In the genomic region with DNA sequence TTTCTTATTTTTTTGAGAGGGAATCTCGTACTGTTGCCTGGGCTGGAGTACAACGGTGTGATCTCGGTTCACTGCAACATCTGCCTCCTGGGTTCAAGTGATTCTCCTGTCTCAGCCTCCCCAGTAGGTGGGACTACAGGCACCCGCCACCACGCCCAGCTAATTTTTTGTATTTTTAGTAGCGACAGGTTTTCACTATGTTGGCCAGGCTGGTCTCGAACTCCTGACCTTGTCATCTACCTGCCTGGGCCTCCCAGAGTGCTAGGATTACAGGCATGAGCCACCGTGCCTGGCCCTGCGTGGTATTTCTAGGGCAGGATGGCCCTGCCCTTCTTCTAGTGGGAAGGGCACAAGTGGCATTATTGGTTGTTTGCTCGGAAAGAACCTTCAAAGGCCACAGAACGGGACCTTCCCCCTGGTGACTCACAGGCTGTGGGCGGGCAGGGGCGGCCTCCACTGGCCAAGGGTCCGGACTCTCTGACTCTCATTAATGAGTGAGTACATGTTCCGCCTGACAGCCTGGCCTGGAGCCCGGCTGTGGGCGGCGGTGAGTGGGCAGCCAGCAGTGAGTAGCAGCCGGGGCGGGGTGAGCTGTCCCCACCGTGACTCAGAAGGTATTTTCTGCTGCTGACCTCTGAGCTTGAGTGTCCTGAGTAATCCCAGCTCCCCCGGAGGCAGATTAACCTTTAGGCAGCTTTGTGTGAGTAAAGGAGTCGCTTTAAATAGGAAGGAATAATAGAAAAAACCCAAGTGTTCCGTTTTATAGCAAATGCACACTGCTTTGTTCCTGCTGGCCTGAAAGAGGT, we compare ENCODE assay signal across 1 cellular context.
TF ChIP-seq lines count a peak whose summit lies in the region.

No MANE protein-coding gene starts in this region.

TF ChIP-seq in K562, 482 proteins besides CTCF, POLR2A, EP300 and RAD21 (continued from another document):
- TF ChIP-seq TCF7 (IDR thresholded peaks at IDR 0.05; ENCODE audit: borderline replicate concordance) (0 out of 2 replicates have a peak, but pooled peaks have one; percentile 14), XRCC3 (IDR thresholded peaks at IDR 0.05) (no peak), EP400 (IDR thresholded peaks at IDR 0.05) (peak; percentile 41; the same call in 1 of the 2 replicates), NCOR1 (IDR thresholded peaks at IDR 0.05) (peak; percentile 72), CBFA2T2 (conservative IDR thresholded peaks at IDR 0.05) (0 out of 2 replicates have a peak, but pooled peaks have one; percentile 15), FOXK2 (conservative IDR thresholded peaks at IDR 0.05 in 1 of 2, IDR thresholded peaks at IDR 0.05 in 1 of 2; ENCODE audit: low read depth in 2 of 2) (0 out of 4 replicates have a peak, but pooled peaks of 1 of the 2 experiments have one; percentile 14), CBX1 (IDR thresholded peaks at IDR 0.05; ENCODE audit: low read depth) (0 out of 2 replicates have a peak, but pooled peaks have one; percentile 25), MED1 (CRISPR knock-in tag; IDR thresholded peaks at IDR 0.05; ENCODE audit: borderline replicate concordance) (no peak), ZC3H8 (IDR thresholded peaks at IDR 0.05) (no peak), HOXB6 (CRISPR knock-in tag; IDR thresholded peaks at IDR 0.05; ENCODE audit: borderline replicate concordance) (no peak), ZNF165 (CRISPR knock-in tag; IDR thresholded peaks at IDR 0.05; ENCODE audit: borderline replicate concordance) (no peak), SRSF9 (IDR thresholded peaks at IDR 0.05; ENCODE audit: borderline replicate concordance, low read depth, low read length) (no peak), NFIX (CRISPR knock-in tag; IDR thresholded peaks at IDR 0.05; ENCODE audit: low read depth) (no peak), TCF3 (CRISPR knock-in tag; IDR thresholded peaks at IDR 0.05) (peak; percentile 45; the same call in 1 of the 2 replicates), BRF1 (IDR thresholded peaks at IDR 0.05; ENCODE audit: borderline replicate concordance, extremely low read depth, insufficient read length) (no peak), DDX20 (tag; IDR thresholded peaks at IDR 0.05; ENCODE audit: low read depth) (no peak), ZNF444 (CRISPR knock-in tag; IDR thresholded peaks at IDR 0.05) (no peak), ZNF239 (CRISPR knock-in tag; IDR thresholded peaks at IDR 0.05) (no peak), CBFA2T3 (IDR thresholded peaks at IDR 0.05) (peak; percentile 61), CHD2 (IDR thresholded peaks at IDR 0.05; ENCODE audit: low read depth, low read length) (no peak), E2F3 (CRISPR knock-in tag; IDR thresholded peaks at IDR 0.05) (no peak), COPS2 (conservative IDR thresholded peaks at IDR 0.05) (no peak)
- TF ChIP-seq, protein P1, sequence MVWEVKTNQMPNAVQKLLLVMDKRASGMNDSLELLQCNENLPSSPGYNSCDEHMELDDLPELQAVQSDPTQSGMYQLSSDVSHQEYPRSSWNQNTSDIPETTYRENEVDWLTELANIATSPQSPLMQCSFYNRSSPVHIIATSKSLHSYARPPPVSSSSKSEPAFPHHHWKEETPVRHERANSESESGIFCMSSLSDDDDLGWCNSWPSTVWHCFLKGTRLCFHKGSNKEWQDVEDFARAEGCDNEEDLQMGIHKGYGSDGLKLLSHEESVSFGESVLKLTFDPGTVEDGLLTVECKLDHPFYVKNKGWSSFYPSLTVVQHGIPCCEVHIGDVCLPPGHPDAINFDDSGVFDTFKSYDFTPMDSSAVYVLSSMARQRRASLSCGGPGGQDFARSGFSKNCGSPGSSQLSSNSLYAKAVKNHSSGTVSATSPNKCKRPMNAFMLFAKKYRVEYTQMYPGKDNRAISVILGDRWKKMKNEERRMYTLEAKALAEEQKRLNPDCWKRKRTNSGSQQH (CRISPR knock-in tag; IDR thresholded peaks at IDR 0.05) = no peak
- TF ChIP-seq, protein P2, sequence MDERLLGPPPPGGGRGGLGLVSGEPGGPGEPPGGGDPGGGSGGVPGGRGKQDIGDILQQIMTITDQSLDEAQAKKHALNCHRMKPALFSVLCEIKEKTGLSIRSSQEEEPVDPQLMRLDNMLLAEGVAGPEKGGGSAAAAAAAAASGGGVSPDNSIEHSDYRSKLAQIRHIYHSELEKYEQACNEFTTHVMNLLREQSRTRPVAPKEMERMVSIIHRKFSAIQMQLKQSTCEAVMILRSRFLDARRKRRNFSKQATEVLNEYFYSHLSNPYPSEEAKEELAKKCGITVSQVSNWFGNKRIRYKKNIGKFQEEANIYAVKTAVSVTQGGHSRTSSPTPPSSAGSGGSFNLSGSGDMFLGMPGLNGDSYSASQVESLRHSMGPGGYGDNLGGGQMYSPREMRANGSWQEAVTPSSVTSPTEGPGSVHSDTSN (CRISPR knock-in tag; IDR thresholded peaks at IDR 0.05; ENCODE audit: low read depth) = 0 out of 2 replicates have a peak, but pooled peaks have one; percentile 9
- TF ChIP-seq, protein P2 (tag; conservative IDR thresholded peaks at IDR 0.05; ENCODE audit: low read depth) = peak; percentile 83
- TF ChIP-seq, protein P3, sequence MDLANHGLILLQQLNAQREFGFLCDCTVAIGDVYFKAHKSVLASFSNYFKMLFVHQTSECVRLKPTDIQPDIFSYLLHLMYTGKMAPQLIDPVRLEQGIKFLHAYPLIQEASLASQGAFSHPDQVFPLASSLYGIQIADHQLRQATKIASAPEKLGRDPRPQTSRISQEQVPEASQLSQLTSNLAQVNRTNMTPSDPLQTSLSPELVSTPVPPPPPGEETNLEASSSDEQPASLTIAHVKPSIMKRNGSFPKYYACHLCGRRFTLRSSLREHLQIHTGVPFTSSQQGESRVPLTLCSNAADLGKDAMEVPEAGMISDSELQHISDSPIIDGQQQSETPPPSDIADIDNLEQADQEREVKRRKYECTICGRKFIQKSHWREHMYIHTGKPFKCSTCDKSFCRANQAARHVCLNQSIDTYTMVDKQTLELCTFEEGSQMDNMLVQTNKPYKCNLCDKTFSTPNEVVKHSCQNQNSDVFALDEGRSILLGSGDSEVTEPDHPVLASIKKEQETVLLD (IDR thresholded peaks at IDR 0.05) = peak; percentile 32; the same call in 1 of the 2 replicates
- TF ChIP-seq, protein P4, sequence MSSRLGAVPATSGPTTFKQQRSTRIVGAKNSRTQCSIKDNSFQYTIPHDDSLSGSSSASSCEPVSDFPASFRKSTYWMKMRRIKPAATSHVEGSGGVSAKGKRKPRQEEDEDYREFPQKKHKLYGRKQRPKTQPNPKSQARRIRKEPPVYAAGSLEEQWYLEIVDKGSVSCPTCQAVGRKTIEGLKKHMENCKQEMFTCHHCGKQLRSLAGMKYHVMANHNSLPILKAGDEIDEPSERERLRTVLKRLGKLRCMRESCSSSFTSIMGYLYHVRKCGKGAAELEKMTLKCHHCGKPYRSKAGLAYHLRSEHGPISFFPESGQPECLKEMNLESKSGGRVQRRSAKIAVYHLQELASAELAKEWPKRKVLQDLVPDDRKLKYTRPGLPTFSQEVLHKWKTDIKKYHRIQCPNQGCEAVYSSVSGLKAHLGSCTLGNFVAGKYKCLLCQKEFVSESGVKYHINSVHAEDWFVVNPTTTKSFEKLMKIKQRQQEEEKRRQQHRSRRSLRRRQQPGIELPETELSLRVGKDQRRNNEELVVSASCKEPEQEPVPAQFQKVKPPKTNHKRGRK (tag; IDR thresholded peaks at IDR 0.05) = no peak
- TF ChIP-seq, protein P5, sequence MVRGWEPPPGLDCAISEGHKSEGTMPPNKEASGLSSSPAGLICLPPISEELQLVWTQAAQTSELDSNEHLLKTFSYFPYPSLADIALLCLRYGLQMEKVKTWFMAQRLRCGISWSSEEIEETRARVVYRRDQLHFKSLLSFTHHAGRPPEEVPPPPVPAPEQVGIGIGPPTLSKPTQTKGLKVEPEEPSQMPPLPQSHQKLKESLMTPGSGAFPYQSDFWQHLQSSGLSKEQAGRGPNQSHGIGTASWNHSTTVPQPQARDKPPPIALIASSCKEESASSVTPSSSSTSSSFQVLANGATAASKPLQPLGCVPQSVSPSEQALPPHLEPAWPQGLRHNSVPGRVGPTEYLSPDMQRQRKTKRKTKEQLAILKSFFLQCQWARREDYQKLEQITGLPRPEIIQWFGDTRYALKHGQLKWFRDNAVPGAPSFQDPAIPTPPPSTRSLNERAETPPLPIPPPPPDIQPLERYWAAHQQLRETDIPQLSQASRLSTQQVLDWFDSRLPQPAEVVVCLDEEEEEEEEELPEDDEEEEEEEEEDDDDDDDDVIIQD (CRISPR knock-in tag; IDR thresholded peaks at IDR 0.05) = no peak
- TF ChIP-seq, protein P6, sequence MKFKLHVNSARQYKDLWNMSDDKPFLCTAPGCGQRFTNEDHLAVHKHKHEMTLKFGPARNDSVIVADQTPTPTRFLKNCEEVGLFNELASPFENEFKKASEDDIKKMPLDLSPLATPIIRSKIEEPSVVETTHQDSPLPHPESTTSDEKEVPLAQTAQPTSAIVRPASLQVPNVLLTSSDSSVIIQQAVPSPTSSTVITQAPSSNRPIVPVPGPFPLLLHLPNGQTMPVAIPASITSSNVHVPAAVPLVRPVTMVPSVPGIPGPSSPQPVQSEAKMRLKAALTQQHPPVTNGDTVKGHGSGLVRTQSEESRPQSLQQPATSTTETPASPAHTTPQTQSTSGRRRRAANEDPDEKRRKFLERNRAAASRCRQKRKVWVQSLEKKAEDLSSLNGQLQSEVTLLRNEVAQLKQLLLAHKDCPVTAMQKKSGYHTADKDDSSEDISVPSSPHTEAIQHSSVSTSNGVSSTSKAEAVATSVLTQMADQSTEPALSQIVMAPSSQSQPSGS (CRISPR knock-in tag; IDR thresholded peaks at IDR 0.05) = no peak
- TF ChIP-seq, protein P7, sequence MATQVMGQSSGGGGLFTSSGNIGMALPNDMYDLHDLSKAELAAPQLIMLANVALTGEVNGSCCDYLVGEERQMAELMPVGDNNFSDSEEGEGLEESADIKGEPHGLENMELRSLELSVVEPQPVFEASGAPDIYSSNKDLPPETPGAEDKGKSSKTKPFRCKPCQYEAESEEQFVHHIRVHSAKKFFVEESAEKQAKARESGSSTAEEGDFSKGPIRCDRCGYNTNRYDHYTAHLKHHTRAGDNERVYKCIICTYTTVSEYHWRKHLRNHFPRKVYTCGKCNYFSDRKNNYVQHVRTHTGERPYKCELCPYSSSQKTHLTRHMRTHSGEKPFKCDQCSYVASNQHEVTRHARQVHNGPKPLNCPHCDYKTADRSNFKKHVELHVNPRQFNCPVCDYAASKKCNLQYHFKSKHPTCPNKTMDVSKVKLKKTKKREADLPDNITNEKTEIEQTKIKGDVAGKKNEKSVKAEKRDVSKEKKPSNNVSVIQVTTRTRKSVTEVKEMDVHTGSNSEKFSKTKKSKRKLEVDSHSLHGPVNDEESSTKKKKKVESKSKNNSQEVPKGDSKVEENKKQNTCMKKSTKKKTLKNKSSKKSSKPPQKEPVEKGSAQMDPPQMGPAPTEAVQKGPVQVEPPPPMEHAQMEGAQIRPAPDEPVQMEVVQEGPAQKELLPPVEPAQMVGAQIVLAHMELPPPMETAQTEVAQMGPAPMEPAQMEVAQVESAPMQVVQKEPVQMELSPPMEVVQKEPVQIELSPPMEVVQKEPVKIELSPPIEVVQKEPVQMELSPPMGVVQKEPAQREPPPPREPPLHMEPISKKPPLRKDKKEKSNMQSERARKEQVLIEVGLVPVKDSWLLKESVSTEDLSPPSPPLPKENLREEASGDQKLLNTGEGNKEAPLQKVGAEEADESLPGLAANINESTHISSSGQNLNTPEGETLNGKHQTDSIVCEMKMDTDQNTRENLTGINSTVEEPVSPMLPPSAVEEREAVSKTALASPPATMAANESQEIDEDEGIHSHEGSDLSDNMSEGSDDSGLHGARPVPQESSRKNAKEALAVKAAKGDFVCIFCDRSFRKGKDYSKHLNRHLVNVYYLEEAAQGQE (CRISPR knock-in tag; IDR thresholded peaks at IDR 0.05; ENCODE audit: low read depth) = no peak
- TF ChIP-seq, protein P8, sequence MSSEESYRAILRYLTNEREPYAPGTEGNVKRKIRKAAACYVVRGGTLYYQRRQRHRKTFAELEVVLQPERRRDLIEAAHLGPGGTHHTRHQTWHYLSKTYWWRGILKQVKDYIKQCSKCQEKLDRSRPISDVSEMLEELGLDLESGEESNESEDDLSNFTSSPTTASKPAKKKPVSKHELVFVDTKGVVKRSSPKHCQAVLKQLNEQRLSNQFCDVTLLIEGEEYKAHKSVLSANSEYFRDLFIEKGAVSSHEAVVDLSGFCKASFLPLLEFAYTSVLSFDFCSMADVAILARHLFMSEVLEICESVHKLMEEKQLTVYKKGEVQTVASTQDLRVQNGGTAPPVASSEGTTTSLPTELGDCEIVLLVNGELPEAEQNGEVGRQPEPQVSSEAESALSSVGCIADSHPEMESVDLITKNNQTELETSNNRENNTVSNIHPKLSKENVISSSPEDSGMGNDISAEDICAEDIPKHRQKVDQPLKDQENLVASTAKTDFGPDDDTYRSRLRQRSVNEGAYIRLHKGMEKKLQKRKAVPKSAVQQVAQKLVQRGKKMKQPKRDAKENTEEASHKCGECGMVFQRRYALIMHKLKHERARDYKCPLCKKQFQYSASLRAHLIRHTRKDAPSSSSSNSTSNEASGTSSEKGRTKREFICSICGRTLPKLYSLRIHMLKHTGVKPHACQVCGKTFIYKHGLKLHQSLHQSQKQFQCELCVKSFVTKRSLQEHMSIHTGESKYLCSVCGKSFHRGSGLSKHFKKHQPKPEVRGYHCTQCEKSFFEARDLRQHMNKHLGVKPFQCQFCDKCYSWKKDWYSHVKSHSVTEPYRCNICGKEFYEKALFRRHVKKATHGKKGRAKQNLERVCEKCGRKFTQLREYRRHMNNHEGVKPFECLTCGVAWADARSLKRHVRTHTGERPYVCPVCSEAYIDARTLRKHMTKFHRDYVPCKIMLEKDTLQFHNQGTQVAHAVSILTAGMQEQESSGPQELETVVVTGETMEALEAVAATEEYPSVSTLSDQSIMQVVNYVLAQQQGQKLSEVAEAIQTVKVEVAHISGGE (CRISPR knock-in tag; IDR thresholded peaks at IDR 0.05) = peak in 1 of 3 experiments; percentile 71; a peak in 1 of 6 replicates
TF ChIP-seq in K562: peak in this region for 141.
